In the genomic region with DNA sequence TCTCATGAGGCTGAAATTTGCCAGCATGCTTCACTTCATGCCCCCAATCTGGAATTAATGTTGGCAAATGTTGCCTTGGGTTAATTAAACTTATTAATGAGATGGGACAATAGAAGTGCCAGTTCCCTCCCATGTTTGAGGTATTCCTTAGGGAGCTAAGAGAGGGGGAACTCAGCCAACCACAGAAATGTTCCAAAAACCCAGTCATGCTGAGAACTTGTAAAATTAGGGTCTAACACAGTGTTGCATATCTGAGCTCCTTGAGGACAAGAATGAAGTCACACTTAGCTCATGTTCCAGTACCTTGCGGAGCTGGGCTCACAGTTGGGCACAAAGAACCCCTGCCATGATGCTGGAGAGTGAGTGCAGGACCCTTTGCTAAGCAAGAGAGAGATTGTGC, we compare ENCODE assay signal across 19 cellular contexts.
DNase-seq lines count a peak whose midpoint lies in the region; ATAC-seq, FAIRE-seq and TF ChIP-seq lines count a peak whose summit lies in the region.
"Had no signal": no experiment of that assay in that cellular context is flagged by ENCODE, and none has a peak within 500 bp of the region (broad histone marks: within the 10 kb centered on the region; RNA-seq: fewer than 3 reads in every experiment).

No MANE protein-coding gene starts in this region.

- H3K9me3 ChIP-seq in thoracic aorta (peaks cover 4% of the 10 kb centered on the region), kidney (ENCODE audit: control insufficient read depth in 1 of 2, low read length in 2 of 2) (peaks cover 0 to 2% of the 10 kb centered on the region in 2 donors), left ventricle myocardium inferior (replicated peaks) (peaks cover 19% of the 10 kb centered on the region)
- H3K9me3 ChIP-seq: BE2C, Caco-2, HAP-1 had no signal

- no peak for TF ChIP-seq CTCF in thoracic aorta (IDR thresholded peaks at IDR 0.05)
- no peak for TF ChIP-seq CTCF in kidney (IDR thresholded peaks at IDR 0.05; ENCODE audit: borderline replicate concordance, extremely low read depth, insufficient read depth)
- TF ChIP-seq CTCF in left ventricle myocardium inferior (IDR thresholded peaks at IDR 0.05; ENCODE audit: borderline replicate concordance) = no peak

- H3K4me3 ChIP-seq in thoracic aorta (peak overlapping the region; percentile 31), kidney (ENCODE audit: low read length in 2 of 2) (no peak overlapping the region), left ventricle myocardium inferior (no peak overlapping the region)
- H3K4me3 ChIP-seq: GM23248, HAP-1 had no signal

- H3K36me3 ChIP-seq in thoracic aorta (no peaks in the 10 kb centered on the region), kidney (ENCODE audit: control insufficient read depth in 1 of 2, insufficient read depth in 2 of 2, low read length in 2 of 2) (no peaks in the 10 kb centered on the region), left ventricle myocardium inferior (no peaks in the 10 kb centered on the region)
- H3K36me3 ChIP-seq: BE2C, HAP-1 had no signal

- intact Hi-C loops in kidney (cut with DNase I) = no loop called here
- intact Hi-C loops in left ventricle myocardium inferior (cut with micrococcal nuclease) = no loop called here

- ATAC-seq in thoracic aorta (ENCODE audit: insufficient number of reproducible peaks, low FRiP score, low read depth) (peak; percentile 52), HG03457 (IDR thresholded peaks at IDR 0.05; ENCODE audit: unreplicated experiment) (no peak)
- ATAC-seq: HepG2 had no signal

- H3K4me1 ChIP-seq in thoracic aorta (ENCODE audit: control insufficient read depth in 1 of 2, low read depth in 2 of 2) (peaks cover 6 to 33% of the 10 kb centered on the region in 2 donors), kidney (ENCODE audit: control insufficient read depth in 1 of 2, insufficient read depth in 1 of 2, low read depth in 1 of 2, low read length in 2 of 2) (no peaks in the 10 kb centered on the region), left ventricle myocardium inferior (no peaks in the 10 kb centered on the region)
- H3K4me1 ChIP-seq: BE2C, Caco-2, HAP-1 had no signal

- no peak overlapping the region for H3K9ac ChIP-seq in kidney (ENCODE audit: low read length in 2 of 2)
- H3K9ac ChIP-seq: GM23248 had no signal

- peak; percentile 8 for DNase-seq in activated CD8-positive, alpha-beta memory T cell treated with anti-CD3 and anti-CD28 coated beads, Interleukin-2, amount 50 U/mL, for 48 hours
- DNase-seq in mesenteric fat pad (ENCODE audit: low spot score) = peak; percentile 37
- DNase-seq in thoracic aorta (ENCODE audit: low spot score) = no peak
- no peak for DNase-seq in kidney
- DNase-seq in left ventricle myocardium inferior = no peak
- DNase-seq: ACHN; BE2C; Caco-2; CD4-positive, alpha-beta T cell; GM23248 had no signal

- H3K27me3 ChIP-seq in thoracic aorta (replicated peaks; ENCODE audit: insufficient read depth) = no peaks in the 10 kb centered on the region
- peaks cover 7% of the 10 kb centered on the region for H3K27me3 ChIP-seq in left ventricle myocardium inferior (ENCODE audit: low read depth)
- H3K27me3 ChIP-seq: BE2C had no signal

- FAIRE-seq in kidney (lab: Jason Lieb, UNC) = no peak
- FAIRE-seq: A204.1, D721Med, G401.6, GM12891, GM18507, HepG2 had no signal

- H3K27ac ChIP-seq in thoracic aorta (peak overlapping the region; percentile 77 to 86), kidney (ENCODE audit: low read depth in 2 of 2, low read length in 2 of 2) (no peak overlapping the region), left ventricle myocardium inferior (replicated peaks) (no peak overlapping the region)
- H3K27ac ChIP-seq: C4-2B, GM23248 had no signal

Comparison
In these comparisons a context has a peak if more than half of its experiments do, and no peak if none do; other contexts are left out.
1. DNase-seq: peak in activated CD8-positive, alpha-beta memory T cell treated with anti-CD3 and anti-CD28 coated beads, Interleukin-2, amount 50 U/mL, for 48 hours (single experiment) and mesenteric fat pad (single experiment); none in thoracic aorta (single experiment), kidney (single experiment) and left ventricle myocardium inferior (single experiment).
2. H3K27ac ChIP-seq: peak in thoracic aorta (2 of 2); none in kidney (0 of 2) and left ventricle myocardium inferior (single experiment).